ENCODE assay signal across 8 cellular contexts in genomic region chrX:40173662-40174593, GRCh38.
DNase-seq lines count a peak whose midpoint lies in the region; ATAC-seq lines count a peak whose summit lies in the region.

No MANE protein-coding gene starts in this region.

- H2BK5ac ChIP-seq in neuronal stem cell (ENCODE audit: low read length) = no peak overlapping the region

- H3K9me3 ChIP-seq in neuronal stem cell (replicated peaks in 1 of 2; ENCODE audit: control insufficient read depth in 2 of 2, insufficient read depth in 1 of 2, low read depth in 1 of 2, low read length in 2 of 2) = peaks cover 0 to 2% of the 10 kb centered on the region in 2 donors

- peaks cover 34% of the 10 kb centered on the region for H3K4me1 Mint-ChIP-seq in activated CD4-positive, alpha-beta T cell treated with anti-CD3 and anti-CD28 coated beads, Interleukin-2, amount 10 ng/mL, durations not matched to agents 24 days and 14 days

- peaks cover under 1 to 9% of the 10 kb centered on the region in 2 donors for H3K4me1 ChIP-seq in neuronal stem cell (ENCODE audit: control insufficient read depth in 2 of 2, insufficient read depth in 1 of 2, low read depth in 1 of 2, low read length in 2 of 2)

- H3K14ac ChIP-seq in neuronal stem cell (ENCODE audit: low read length) = no peak overlapping the region

- H2BK120ac ChIP-seq in neuronal stem cell (ENCODE audit: low read depth, low read length) = no peak overlapping the region

- no peak overlapping the region for H3K9ac ChIP-seq in neuronal stem cell (ENCODE audit: low read depth, low read length, poor library complexity)

- H3K27ac ChIP-seq in neuronal stem cell (replicated peaks; ENCODE audit: low read length) = no peak overlapping the region

- peak overlapping the region; percentile 83 for H3K18ac ChIP-seq in neuronal stem cell (ENCODE audit: low read length)

- H4K91ac ChIP-seq in neuronal stem cell (ENCODE audit: low read depth, low read length, poor library complexity) = no peak overlapping the region

- peak overlapping the region; percentile 93 for H3K4me3 Mint-ChIP-seq in activated CD4-positive, alpha-beta T cell treated with anti-CD3 and anti-CD28 coated beads, Interleukin-2, amount 10 ng/mL, durations not matched to agents 24 days and 14 days

- H3K36me3 ChIP-seq in neuronal stem cell (replicated peaks in 1 of 2; ENCODE audit: control insufficient read depth in 2 of 2, insufficient read depth in 2 of 2, low read length in 2 of 2) = no peaks in the 10 kb centered on the region

- H3K4me2 ChIP-seq in neuronal stem cell (ENCODE audit: insufficient read depth, low read length, poor library complexity, severe bottlenecking) = no peak overlapping the region

- H4K8ac ChIP-seq in neuronal stem cell (ENCODE audit: low read depth, low read length) = peak overlapping the region; percentile 43

- H3K4me3 ChIP-seq in neuronal stem cell (ENCODE audit: low read length in 2 of 2) = no peak overlapping the region

- no peaks in the 10 kb centered on the region for H3K36me3 Mint-ChIP-seq in activated CD4-positive, alpha-beta T cell treated with anti-CD3 and anti-CD28 coated beads, Interleukin-2, amount 10 ng/mL, durations not matched to agents 24 days and 14 days (ENCODE audit: low read depth)

- WGBS in neuronal stem cell (ENCODE audit: extremely low coverage in 2 of 2, insufficient read length in 2 of 2, insufficient replicate concordance in 1 of 2), 2 donors = no CpG with 5 or more reads among the region's 39 CpGs

- no peak overlapping the region for H2AFZ ChIP-seq in neuronal stem cell (ENCODE audit: low read length)

- peak; percentile 83 for DNase-seq in ELF-1 (ENCODE audit: low read depth, low spot score)
- peak; percentile 76 for DNase-seq in NCI-H1092 (lab: John Stamatoyannopoulos, UW)
- peak; percentile 84 for DNase-seq in activated CD4-positive, alpha-beta T cell treated with anti-CD3 and anti-CD28 coated beads, Interleukin-2, amount 10 ng/mL, durations not matched to agents 24 days and 14 days
- DNase-seq in effector CD8-positive, alpha-beta T cell (lab: John Stamatoyannopoulos, UW) = peak; percentile 11
- DNase-seq in neuronal stem cell (ENCODE audit: low spot score) = no peak
- no peak for DNase-seq in iPS-NIHi11 (ENCODE audit: low spot score)
- DNase-seq in foreskin melanocyte = no peak

- H3K79me1 ChIP-seq in neuronal stem cell (ENCODE audit: low read depth, low read length) = no peaks in the 10 kb centered on the region

- no peak overlapping the region for H3K4ac ChIP-seq in neuronal stem cell (ENCODE audit: low read length)

- H3K23ac ChIP-seq in neuronal stem cell (ENCODE audit: low read depth, low read length, poor library complexity) = no peak overlapping the region

- H2AK5ac ChIP-seq in neuronal stem cell (ENCODE audit: low read depth, low read length) = no peak overlapping the region

- no peaks in the 10 kb centered on the region for H3K9me3 Mint-ChIP-seq in activated CD4-positive, alpha-beta T cell treated with anti-CD3 and anti-CD28 coated beads, Interleukin-2, amount 10 ng/mL, durations not matched to agents 24 days and 14 days

- H3K27me3 Mint-ChIP-seq in activated CD4-positive, alpha-beta T cell treated with anti-CD3 and anti-CD28 coated beads, Interleukin-2, amount 10 ng/mL, durations not matched to agents 24 days and 14 days = no peaks in the 10 kb centered on the region

- intact Hi-C loops in activated CD4-positive, alpha-beta T cell treated with anti-CD3 and anti-CD28 coated beads, Interleukin-2, amount 10 ng/mL, durations not matched to agents 24 days and 14 days (cut with micrococcal nuclease) = loop anchor here (1.0 to 10.0 kb wide), 12 partner anchors 21 to 1367 kb away; partner anchors contain the start of gene BCOR

- peaks cover 0 to 24% (median 22%) of the 10 kb centered on the region in 3 experiments for H3K27me3 ChIP-seq in neuronal stem cell (ENCODE audit: control insufficient read depth in 3 of 3, insufficient read depth in 3 of 3, low read depth in 1 of 3, low read length in 3 of 3)

- no peak overlapping the region for H2BK12ac ChIP-seq in neuronal stem cell (ENCODE audit: low read length)

- H2BK15ac ChIP-seq in neuronal stem cell (ENCODE audit: low read length) = no peak overlapping the region

- H3K27ac Mint-ChIP-seq in activated CD4-positive, alpha-beta T cell treated with anti-CD3 and anti-CD28 coated beads, Interleukin-2, amount 10 ng/mL, durations not matched to agents 24 days and 14 days = peak overlapping the region; percentile 99

- no peak for ATAC-seq in HG02970 (IDR thresholded peaks at IDR 0.05; ENCODE audit: low FRiP score, unreplicated experiment)

Comparison
In these comparisons a context has a peak if more than half of its experiments do, and no peak if none do; other contexts are left out.
1. DNase-seq: peak in ELF-1 (single experiment), NCI-H1092 (single experiment), activated CD4-positive, alpha-beta T cell treated with anti-CD3 and anti-CD28 coated beads, Interleukin-2, amount 10 ng/mL, durations not matched to agents 24 days and 14 days (single experiment) and effector CD8-positive, alpha-beta T cell (single experiment); none in neuronal stem cell (single experiment), iPS-NIHi11 (single experiment) and foreskin melanocyte (single experiment).